ENCODE assay signal across 20 cellular contexts in the genomic region with DNA sequence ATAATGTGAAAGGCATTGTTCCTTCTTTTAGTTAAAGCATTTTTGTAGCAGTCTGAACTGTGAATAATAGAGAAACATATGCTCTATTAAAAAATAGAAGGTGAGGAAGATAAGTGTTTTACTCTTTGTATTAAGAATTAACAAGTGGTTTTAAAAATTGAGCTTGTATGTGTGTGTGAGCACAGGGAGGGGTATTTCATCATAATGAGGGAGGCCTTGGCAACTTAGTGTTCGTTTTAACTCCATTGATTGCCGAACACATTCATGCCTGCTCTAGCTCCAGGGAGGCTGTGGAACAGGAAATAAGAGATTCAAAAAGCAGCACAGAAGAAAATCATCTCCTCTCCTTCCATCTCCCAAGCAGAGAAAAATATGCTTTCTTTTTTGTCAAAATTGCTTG. TPM values are rescaled to one million over a fixed set of nuclear protein-coding genes. Genes with fewer than 3 reads are reported as not detected.
DNase-seq lines count a peak whose midpoint lies in the region; ATAC-seq, FAIRE-seq and TF ChIP-seq lines count a peak whose summit lies in the region.
"Had no signal": no experiment of that assay in that cellular context is flagged by ENCODE, and none has a peak within 500 bp of the region (broad histone marks: within the 10 kb centered on the region; RNA-seq: fewer than 3 reads in every experiment).

No MANE protein-coding gene starts in this region.

- no peak overlapping the region for H2BK120ac ChIP-seq in mesenchymal stem cell (ENCODE audit: low read depth, low read length)

- no peak overlapping the region for H3K9ac ChIP-seq in endothelial cell of umbilical vein (replicated peaks; ENCODE audit: extremely low read depth, insufficient read depth, low read length)
- no peak overlapping the region for H3K9ac ChIP-seq in mesenchymal stem cell (ENCODE audit: low read length)

- CTCF ChIA-PET in endothelial cell of umbilical vein (lab: Charles Lee), result interaction anchor here (1.0 to 1.5 kb wide), 5 partner anchors 10 to 36 kb away, joined by 3 to 6 read pairs (median 3); no protein-coding TSS in a partner anchor

- no peak for FAIRE-seq in endothelial cell of umbilical vein (lab: Jason Lieb, UNC)
- FAIRE-seq: A204.1, TTC549 had no signal

- H3K27me3 ChIP-seq in endothelial cell of umbilical vein (ENCODE audit: control insufficient read depth in 2 of 2, insufficient read depth in 2 of 2, low read length in 2 of 2) (peaks cover 4 to 10% of the 10 kb centered on the region in 2 experiments), mesenchymal stem cell (ENCODE audit: control insufficient read depth in 1 of 2, insufficient read depth in 1 of 2, low read length in 2 of 2) (peaks cover 0 to 5% of the 10 kb centered on the region in 2 experiments), BE2C (peaks cover 23% of the 10 kb centered on the region)

- H2BK15ac ChIP-seq in mesenchymal stem cell (ENCODE audit: low read depth, poor library complexity, severe bottlenecking), result no peak overlapping the region

- H3K79me1 ChIP-seq in mesenchymal stem cell (replicated peaks; ENCODE audit: low read length, poor library complexity, severe bottlenecking), result no peaks in the 10 kb centered on the region

- no peak overlapping the region for H3K4ac ChIP-seq in mesenchymal stem cell (ENCODE audit: low read depth in 1 of 2, low read length in 2 of 2)

- H3K36me3 ChIP-seq in endothelial cell of umbilical vein (ENCODE audit: control insufficient read depth in 2 of 2, extremely low read depth in 1 of 2, insufficient read depth in 2 of 2, low read length in 2 of 2), result no peaks in the 10 kb centered on the region
- H3K36me3 ChIP-seq in mesenchymal stem cell (ENCODE audit: control insufficient read depth in 1 of 2, insufficient read depth in 2 of 2, low read depth in 1 of 2, low read length in 2 of 2), result no peaks in the 10 kb centered on the region
- H3K36me3 ChIP-seq in BE2C, result no peaks in the 10 kb centered on the region

- H2BK12ac ChIP-seq in mesenchymal stem cell (ENCODE audit: low read length in 2 of 2), result no peak overlapping the region

- DNase-seq in left ventricle myocardium superior (no peak), cardiac septum (ENCODE audit: low spot score) (no peak), endothelial cell of umbilical vein (ENCODE audit: low read depth, low spot score) (no peak), mesenchymal stem cell (no peak), NCI-H82 treated with DMSO at 0.1 percent for 48 hours (lab: John Stamatoyannopoulos, UW; ENCODE audit: unreplicated experiment) (no peak), BE2C (no peak), AML-193 (lab: John Stamatoyannopoulos, UW) (no peak), NCI-H2171 (lab: John Stamatoyannopoulos, UW) (no peak)
- DNase-seq: activated CD4-positive, alpha-beta memory T cell treated with anti-CD3 and anti-CD28 coated beads, Interleukin-2, amount 10 ng/mL, durations not matched to agents 7 days and 5 days; amygdala; Caco-2; effector memory CD4-positive, alpha-beta T cell; GF-D8; Kasumi-1; left cardiac atrium; NCI-H187 treated with DMSO at 0.1 percent for 48 hours; nephron progenitor cell; stimulated activated CD4-positive, alpha-beta T cell treated with anti-CD3 and anti-CD28 coated beads, Interleukin-12 subunit alpha, Interleukin-12 subunit beta, amount 100 ng/mL, for 4 hours had no signal

- no TSS peak for BruUV-seq in endothelial cell of umbilical vein (replicated peaks; lab: Mats Ljungman, UMichigan)

- H3K23ac ChIP-seq in mesenchymal stem cell (ENCODE audit: low read length in 2 of 2), result no peak overlapping the region

- H3K79me2 ChIP-seq in endothelial cell of umbilical vein (ENCODE audit: control insufficient read depth, insufficient read depth, low read length), result no peaks in the 10 kb centered on the region

- H3K27ac ChIP-seq in endothelial cell of umbilical vein (ENCODE audit: insufficient read depth, low read depth, low read length), result no peak overlapping the region
- peak overlapping the region; percentile 85 for H3K27ac ChIP-seq in mesenchymal stem cell (ENCODE audit: low read length, poor library complexity, severe bottlenecking)

- intact Hi-C loops in left ventricle myocardium superior (cut with micrococcal nuclease) (no loop called here), cardiac septum (cut with DNase I) (no loop called here), endothelial cell of umbilical vein (cut with micrococcal nuclease) (no loop called here)

- no peak overlapping the region for H4K8ac ChIP-seq in mesenchymal stem cell (ENCODE audit: low read length)

- no peak overlapping the region for H2AK5ac ChIP-seq in mesenchymal stem cell (ENCODE audit: low read length, severe bottlenecking)

- H2BK5ac ChIP-seq in mesenchymal stem cell (ENCODE audit: low read depth, low read length, poor library complexity, severe bottlenecking), result peak overlapping the region; percentile 57

- no peak overlapping the region for H4K91ac ChIP-seq in mesenchymal stem cell (ENCODE audit: low read length)

- no peaks in the 10 kb centered on the region for H3K9me1 ChIP-seq in endothelial cell of umbilical vein (replicated peaks; ENCODE audit: control insufficient read depth, extremely low read depth, insufficient read depth, low read length)

- TF ChIP-seq CTCF in endothelial cell of umbilical vein (IDR thresholded peaks at IDR 0.05; ENCODE audit: extremely low read depth in 1 of 2, insufficient read depth in 1 of 2, low read depth in 1 of 2, low read length in 2 of 2) (no peak), BE2C (IDR thresholded peaks at IDR 0.05; ENCODE audit: low read depth, low read length) (no peak)

- no peak overlapping the region for H3K14ac ChIP-seq in mesenchymal stem cell (ENCODE audit: low read length in 2 of 2)

- POLR2A ChIA-PET in endothelial cell of umbilical vein (lab: Charles Lee), result no interaction called here

- 73% methylated on average over 2 of the region's 2 CpGs for WGBS in mesenchymal stem cell

- TF ChIP-seq POLR2A in endothelial cell of umbilical vein (IDR thresholded peaks at IDR 0.05; ENCODE audit: low read depth, low read length), result no peak

- H2AFZ ChIP-seq in endothelial cell of umbilical vein (ENCODE audit: low read depth, low read length) (no peak overlapping the region), mesenchymal stem cell (ENCODE audit: low read depth, low read length) (no peak overlapping the region)

- H3K18ac ChIP-seq in mesenchymal stem cell (ENCODE audit: low read depth in 1 of 2, low read length in 2 of 2), result no peak overlapping the region

- peaks cover 24% of the 10 kb centered on the region for H3K4me1 ChIP-seq in endothelial cell of umbilical vein (ENCODE audit: control insufficient read depth, extremely low read depth, insufficient read depth, low read length)
- H3K4me1 ChIP-seq in mesenchymal stem cell (ENCODE audit: control insufficient read depth, insufficient read depth, low read depth, low read length), result peaks cover 7% of the 10 kb centered on the region
- H3K4me1 ChIP-seq in BE2C, result no peaks in the 10 kb centered on the region
- H3K4me1 ChIP-seq: Caco-2 had no signal

- peak overlapping the region; percentile 69 for H3K4me2 ChIP-seq in endothelial cell of umbilical vein (ENCODE audit: insufficient read depth, low read length)
- H3K4me2 ChIP-seq in mesenchymal stem cell (ENCODE audit: low read length, poor library complexity, severe bottlenecking), result peak overlapping the region; percentile 47

- H3K4me3 ChIP-seq in endothelial cell of umbilical vein (replicated peaks in 1 of 3; ENCODE audit: insufficient read depth in 1 of 3, low read depth in 1 of 3, low read length in 3 of 3) (no peak overlapping the region), mesenchymal stem cell (ENCODE audit: insufficient read depth in 1 of 2, low read depth in 1 of 2, low read length in 2 of 2) (no peak overlapping the region), BE2C (ENCODE audit: low read depth, low read length) (no peak overlapping the region)

- ATAC-seq in left ventricle myocardium superior, result peak; percentile 66

- H4K20me1 ChIP-seq in endothelial cell of umbilical vein (replicated peaks; ENCODE audit: control insufficient read depth, extremely low read depth, insufficient read depth, low read length), result no peaks in the 10 kb centered on the region

- dilution Hi-C loops in endothelial cell of umbilical vein (cut with MboI; ENCODE audit: extremely low pct_ligation_motif_present, low sequenced_read_pairs), result no loop called here

- H3K9me3 ChIP-seq in endothelial cell of umbilical vein (replicated peaks; ENCODE audit: control insufficient read depth, insufficient read depth, low read length) (no peaks in the 10 kb centered on the region), mesenchymal stem cell (ENCODE audit: control insufficient read depth, low read length) (no peaks in the 10 kb centered on the region), BE2C (no peaks in the 10 kb centered on the region)
- H3K9me3 ChIP-seq: Caco-2 had no signal

TF ChIP-seq in endothelial cell of umbilical vein, 7 proteins besides CTCF, POLR2A, EP300 and RAD21 (continues in another document):
- TF ChIP-seq POLR2AphosphoS5 (IDR thresholded peaks at IDR 0.05; ENCODE audit: insufficient read depth, low read depth, low read length), result no peak

RNA-seq across cellular contexts. Expression of a gene that starts 14.8 kb away (rescaled TPM):
- total RNA-seq in left ventricle myocardium superior (14.2 TPM), cardiac septum (25.0 TPM), endothelial cell of umbilical vein (6.7 and 14.9 TPM in 2 replicates)
- polyA plus RNA-seq in endothelial cell of umbilical vein, result 2.6 and 2.7 TPM in 2 replicates
- polyA plus RNA-seq in endothelial cell of umbilical vein (2011; cell fraction: cytosol; rRNA removed), result 2.5 and 2.7 TPM in 2 replicates
- polyA plus RNA-seq in endothelial cell of umbilical vein (2011; cell fraction: nucleus; rRNA removed), result 3.2 and 3.7 TPM in 2 replicates
- 2.4 and 3.0 TPM in 2 replicates for polyA plus RNA-seq in endothelial cell of umbilical vein (2012)
- polyA minus RNA-seq in endothelial cell of umbilical vein, result 15.1 and 24.2 TPM in 2 replicates
- polyA minus RNA-seq in endothelial cell of umbilical vein (2011; cell fraction: cytosol; rRNA and poly(A)+ RNA removed), result 24.9 TPM
- 12.4 and 13.7 TPM in 2 replicates for polyA minus RNA-seq in endothelial cell of umbilical vein (2011; cell fraction: nucleus; rRNA and poly(A)+ RNA removed)
- 9.5 TPM for polyA plus RNA-seq in mesenchymal stem cell (2013, experiment 1 of 2)
- 10.4 TPM for polyA plus RNA-seq in mesenchymal stem cell (2013, experiment 2 of 2)
- polyA plus RNA-seq in BE2C (2012; ENCODE audit: insufficient read depth, insufficient read length, low read depth), result 19.4 TPM
- total RNA-seq: activated CD4-positive, alpha-beta memory T cell treated with anti-CD3 and anti-CD28 coated beads, Interleukin-2, amount 10 ng/mL, durations not matched to agents 7 days and 5 days had no signal

RNA-seq across cellular contexts. Expression of a gene that starts 28.9 kb away (rescaled TPM):
- total RNA-seq in left ventricle myocardium superior, result 0.59 TPM
- total RNA-seq in cardiac septum, result 0.81 TPM
- not detected in 2 replicates for total RNA-seq in endothelial cell of umbilical vein
- polyA plus RNA-seq in endothelial cell of umbilical vein, result not detected in 2 replicates
- not detected in 2 replicates for polyA plus RNA-seq in endothelial cell of umbilical vein (2011; cell fraction: cytosol; rRNA removed)
- not detected in 2 replicates for polyA plus RNA-seq in endothelial cell of umbilical vein (2011; cell fraction: nucleus; rRNA removed)
- not detected in 2 replicates for polyA plus RNA-seq in endothelial cell of umbilical vein (2012)
- polyA minus RNA-seq in endothelial cell of umbilical vein, result not detected in 2 replicates
- not detected for polyA minus RNA-seq in endothelial cell of umbilical vein (2011; cell fraction: cytosol; rRNA and poly(A)+ RNA removed)
- not detected in 2 replicates for polyA minus RNA-seq in endothelial cell of umbilical vein (2011; cell fraction: nucleus; rRNA and poly(A)+ RNA removed)
- not detected for polyA plus RNA-seq in mesenchymal stem cell (2013, experiment 1 of 2)
- not detected for polyA plus RNA-seq in mesenchymal stem cell (2013, experiment 2 of 2)
- polyA plus RNA-seq in BE2C (2012; ENCODE audit: insufficient read depth, insufficient read length, low read depth), result not detected
- total RNA-seq: activated CD4-positive, alpha-beta memory T cell treated with anti-CD3 and anti-CD28 coated beads, Interleukin-2, amount 10 ng/mL, durations not matched to agents 7 days and 5 days had no signal
